In genomic region chr9:69186841-69187611, GRCh38 we compare ENCODE assay signal across 1 cellular context.
TF ChIP-seq lines count a peak whose summit lies in the region.

No MANE protein-coding gene starts in this region.

TF ChIP-seq in K562, 482 proteins besides CTCF, POLR2A, EP300 and RAD21 (continued from another document and continues in another):
- TF ChIP-seq ZFP36 (IDR thresholded peaks at IDR 0.05; ENCODE audit: low read depth, low read length, partially characterized antibody): no peak
- no peak for TF ChIP-seq MTA3 (IDR thresholded peaks at IDR 0.05; ENCODE audit: borderline replicate concordance)
- no peak for TF ChIP-seq ZNF511 (CRISPR knock-in tag; IDR thresholded peaks at IDR 0.05)
- TF ChIP-seq CREM (IDR thresholded peaks at IDR 0.05; ENCODE audit: low read depth): 0 out of 2 replicates have a peak, but pooled peaks have one; percentile 9
- TF ChIP-seq NFRKB (IDR thresholded peaks at IDR 0.05; ENCODE audit: low read depth): no peak
- TF ChIP-seq EP400 (IDR thresholded peaks at IDR 0.05): peak; percentile 47; the same call in 1 of the 2 replicates
- no peak for TF ChIP-seq CREB5 (CRISPR knock-in tag; IDR thresholded peaks at IDR 0.05)
- TF ChIP-seq ZNF324 (CRISPR knock-in tag; IDR thresholded peaks at IDR 0.05): no peak
- no peak for TF ChIP-seq MYBL2 (IDR thresholded peaks at IDR 0.05; ENCODE audit: low read depth)
- TF ChIP-seq MYBL2 (CRISPR knock-in tag; IDR thresholded peaks at IDR 0.05; ENCODE audit: borderline replicate concordance): no peak
- peak; percentile 66; the same call in 1 of the 2 replicates for TF ChIP-seq LCOR (CRISPR knock-in tag; IDR thresholded peaks at IDR 0.05)
- no peak for TF ChIP-seq ZBTB8A (IDR thresholded peaks at IDR 0.05; ENCODE audit: partially characterized antibody)
- no peak for TF ChIP-seq RBM15 (IDR thresholded peaks at IDR 0.05; ENCODE audit: insufficient read depth, low read length)
- TF ChIP-seq ZSCAN32 (CRISPR knock-in tag; IDR thresholded peaks at IDR 0.05): no peak
- no peak for TF ChIP-seq NEUROD1 (IDR thresholded peaks at IDR 0.05; ENCODE audit: borderline replicate concordance, low read depth, low read length, partially characterized antibody)
- no peak for TF ChIP-seq RREB1 (CRISPR knock-in tag; IDR thresholded peaks at IDR 0.05)
- TF ChIP-seq ZNF395 (CRISPR knock-in tag; IDR thresholded peaks at IDR 0.05): no peak
- peak; percentile 23; the same call in 1 of the 2 replicates for TF ChIP-seq KLF16 (IDR thresholded peaks at IDR 0.05)
- no peak for TF ChIP-seq ZNF75A (CRISPR knock-in tag; IDR thresholded peaks at IDR 0.05)
- no peak for TF ChIP-seq NR1H2 (CRISPR knock-in tag; IDR thresholded peaks at IDR 0.05)
- 0 out of 2 replicates have a peak, but pooled peaks have one; percentile 52 for TF ChIP-seq NBN (IDR thresholded peaks at IDR 0.05; ENCODE audit: low read depth)
- TF ChIP-seq ZNF140 (CRISPR knock-in tag; IDR thresholded peaks at IDR 0.05): no peak
- TF ChIP-seq CCNT2 (IDR thresholded peaks at IDR 0.05; ENCODE audit: borderline replicate concordance, extremely low read depth, insufficient read length, low read depth, low read length): no peak
- TF ChIP-seq E2F8 (IDR thresholded peaks at IDR 0.05; ENCODE audit: low read depth, partially characterized antibody): no peak
- TF ChIP-seq MTF1 (CRISPR knock-in tag; IDR thresholded peaks at IDR 0.05; ENCODE audit: borderline replicate concordance): no peak
- no peak for TF ChIP-seq PATZ1 (CRISPR knock-in tag; IDR thresholded peaks at IDR 0.05; ENCODE audit: borderline replicate concordance)
- no peak for TF ChIP-seq ATF1 (CRISPR knock-in tag; IDR thresholded peaks at IDR 0.05)
- TF ChIP-seq ATF1 (tag; IDR thresholded peaks at IDR 0.05): 0 out of 2 replicates have a peak, but pooled peaks have one; percentile 13
- TF ChIP-seq HNRNPK (IDR thresholded peaks at IDR 0.05; ENCODE audit: low read depth, low read length, poor library complexity, severe bottlenecking): no peak
- no peak for TF ChIP-seq COPS2 (conservative IDR thresholded peaks at IDR 0.05)
- TF ChIP-seq TBP (optimal IDR thresholded peaks at IDR 0.05; ENCODE audit: low read depth, low read length): no peak
- TF ChIP-seq MYC (IDR thresholded peaks at IDR 0.05; ENCODE audit: low read depth, low read length): no peak
- TF ChIP-seq MYC (CRISPR knock-in tag; IDR thresholded peaks at IDR 0.05; ENCODE audit: borderline replicate concordance, low read depth): no peak
- peak; percentile 78; the same call in 1 of the 2 replicates for TF ChIP-seq ARID3A (IDR thresholded peaks at IDR 0.05; ENCODE audit: borderline replicate concordance, low read depth, low read length)
- peak; percentile 27; the same call in 1 of the 2 replicates for TF ChIP-seq JUND (IDR thresholded peaks at IDR 0.05; ENCODE audit: borderline replicate concordance, low read depth, low read length)
- TF ChIP-seq JUND (tag; IDR thresholded peaks at IDR 0.05; ENCODE audit: borderline replicate concordance, low read depth, low read length): peak; percentile 23; the same call in 2 of the 3 replicates
- TF ChIP-seq CREB1 (IDR thresholded peaks at IDR 0.05): no peak
- TF ChIP-seq CREB1 (CRISPR knock-in tag; IDR thresholded peaks at IDR 0.05): 0 out of 2 replicates have a peak, but pooled peaks have one; percentile 30
- no peak for TF ChIP-seq RERE (CRISPR knock-in tag; IDR thresholded peaks at IDR 0.05; ENCODE audit: borderline replicate concordance)
- TF ChIP-seq ZNF354B (CRISPR knock-in tag; IDR thresholded peaks at IDR 0.05): no peak
- TF ChIP-seq ARNT (IDR thresholded peaks at IDR 0.05): 0 out of 4 replicates have a peak, but pooled peaks of 1 of the 2 experiments have one; percentile 27
